Comparison of ENCODE assay signal across 31 cellular contexts in genomic region chr15:52090193-52090592, GRCh38. TPM values are rescaled to one million over a fixed set of nuclear protein-coding genes. Genes with fewer than 3 reads are reported as not detected.
"Had no signal": no experiment of that assay in that cellular context is flagged by ENCODE, and none has a peak within 500 bp of the region (broad histone marks: within the 10 kb centered on the region; RNA-seq: fewer than 3 reads in every experiment).

No MANE protein-coding gene starts in this region.

- H3K27ac Mint-ChIP-seq: dendritic cell treated with granulocyte-macrophage colony-stimulating factor and Interleukin-4, amounts not matched to agents 40 ng/mL and 50 ng/mL, for 4 days; effector memory CD8-positive, alpha-beta T cell; endodermal cell; mesothelial cell of epicardium; naive B cell; naive thymus-derived CD8-positive, alpha-beta T cell had no signal

- H3K4me3 Mint-ChIP-seq: dendritic cell treated with granulocyte-macrophage colony-stimulating factor and Interleukin-4, amounts not matched to agents 40 ng/mL and 50 ng/mL, for 4 days; effector memory CD8-positive, alpha-beta T cell; endodermal cell; mesothelial cell of epicardium; naive B cell; naive thymus-derived CD8-positive, alpha-beta T cell had no signal

- H3K36me3 ChIP-seq: esophagus squamous epithelium, gastrocnemius medialis, heart right ventricle, left lung, lower lobe of right lung had no signal

- FAIRE-seq: islet of Langerhans, keratinocyte had no signal

- H3K4me3 ChIP-seq: esophagus squamous epithelium, gastrocnemius medialis, heart right ventricle, left lung, lower lobe of right lung, mucosa of descending colon had no signal

- H3K27me3 ChIP-seq: esophagus squamous epithelium, heart right ventricle, left lung had no signal

- DNase-seq: cortex of kidney; effector CD8-positive, alpha-beta T cell; effector memory CD8-positive, alpha-beta T cell; endodermal cell; erythroblast; esophagus squamous epithelium; foreskin fibroblast; foreskin melanocyte; gastrocnemius medialis; glutamatergic neuron; head of caudate nucleus; heart right ventricle; hippocampal formation; left cardiac atrium; left lung; left ventricle myocardium superior; lower lobe of right lung; mesenchymal stem cell; mucosa of descending colon; naive B cell; naive thymus-derived CD8-positive, alpha-beta T cell had no signal

- H3K27ac ChIP-seq: epithelial cell of prostate, esophagus squamous epithelium, gastrocnemius medialis, heart right ventricle, left lung, lower lobe of right lung had no signal

- H3K4me1 Mint-ChIP-seq: endodermal cell; naive B cell; naive thymus-derived CD8-positive, alpha-beta T cell had no signal

- ATAC-seq: effector memory CD8-positive, alpha-beta T cell; esophagus mucosa; gastrocnemius medialis; heart right ventricle; left cardiac atrium; left lung; left ventricle myocardium superior; lower lobe of right lung; mucosa of descending colon; naive thymus-derived CD8-positive, alpha-beta T cell had no signal

RNA-seq across cellular contexts. Expression of gene BCL2L10, which starts 22.4 kb away (rescaled TPM):
- total RNA-seq: gastrocnemius medialis, glomerular endothelial cell, heart right ventricle, kidney epithelial cell, left cardiac atrium, left ventricle myocardium superior, lower lobe of right lung, mesenteric fat pad, myocyte had no signal
- polyA plus RNA-seq: naive thymus-derived CD8-positive, alpha-beta T cell had no signal
